ENCODE assay signal across 8 cellular contexts in the genomic region with DNA sequence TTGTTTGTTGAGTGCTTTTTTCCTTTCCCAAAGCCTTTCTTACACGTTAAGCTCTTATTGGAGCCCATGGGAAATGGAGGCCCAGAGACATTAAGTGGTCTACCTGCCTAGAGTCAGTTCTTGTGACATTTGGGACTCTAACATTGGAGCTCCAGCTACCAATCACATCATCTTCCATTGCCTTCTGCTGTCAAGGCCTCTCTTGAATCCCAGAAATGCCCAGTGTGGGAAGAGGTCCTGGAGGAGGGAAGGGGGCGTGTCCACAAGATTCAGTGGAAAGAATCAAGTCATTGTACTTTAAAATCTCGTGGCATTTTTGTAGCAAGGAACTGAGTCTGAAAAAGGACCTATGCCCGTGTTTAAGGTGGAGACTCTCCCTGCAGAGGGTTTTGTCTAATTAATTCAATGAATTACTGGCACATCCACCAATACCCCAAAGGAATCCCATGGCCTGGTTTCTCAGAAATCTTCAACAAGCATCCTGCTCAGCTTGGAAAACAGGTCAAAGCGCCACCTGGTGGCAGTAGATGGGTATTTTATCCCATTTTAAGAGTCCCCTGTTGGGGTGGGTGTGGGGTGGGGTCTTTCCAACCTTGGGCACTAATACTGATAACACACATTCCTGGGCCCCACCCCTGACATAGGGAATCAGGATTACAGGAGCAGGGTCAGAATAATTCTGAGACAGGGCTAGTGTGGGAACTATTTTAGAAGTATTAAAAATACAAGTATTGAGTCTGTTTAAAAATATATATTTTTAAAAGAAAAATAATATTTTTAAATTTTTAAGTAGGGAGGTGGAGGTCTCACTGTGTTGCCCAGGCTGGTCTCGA. TPM values are rescaled to one million over a fixed set of nuclear protein-coding genes. Genes with fewer than 3 reads are reported as not detected.
DNase-seq lines count a peak whose midpoint lies in the region; ATAC-seq and TF ChIP-seq lines count a peak whose summit lies in the region.

No MANE protein-coding gene starts in this region.

- DNase-seq in DMS53 treated with DMSO at 0.1 percent for 48 hours (lab: John Stamatoyannopoulos, UW; ENCODE audit: unreplicated experiment) (peak; percentile 48), T-cell (peak; percentile 9 to 62 (median 45)), hepatocyte (ENCODE audit: low spot score) (peak; percentile 79), smooth muscle cell (lab: John Stamatoyannopoulos, UW; ENCODE audit: unreplicated experiment) (no peak), NCI-H187 treated with DMSO at 0.1 percent for 48 hours (lab: John Stamatoyannopoulos, UW) (no peak)
- DNase-seq in Jurkat, Clone E6-1 (ENCODE audit: low read depth, low spot score): peak; percentile 48

- H3K4me1 Mint-ChIP-seq in T-cell: peaks cover 0 to 6% (median 2%) of the 10 kb centered on the region in 3 donors

- H3K79me2 ChIP-seq in hepatocyte: no peaks in the 10 kb centered on the region
- H3K79me2 ChIP-seq in smooth muscle cell (ENCODE audit: low read depth): no peaks in the 10 kb centered on the region

- ATAC-seq in T-cell (replicated peaks in 1 of 4) (peak in 3 of 4 experiments; percentile 39 to 44 (median 42)), HG03521 (IDR thresholded peaks at IDR 0.05; ENCODE audit: unreplicated experiment) (no peak)

- no peaks in the 10 kb centered on the region for H3K9me2 ChIP-seq in hepatocyte (replicated peaks; ENCODE audit: insufficient read depth)

- H3K9ac ChIP-seq in smooth muscle cell (ENCODE audit: low read depth): no peak overlapping the region

- H3K9me3 ChIP-seq in hepatocyte (ENCODE audit: low read depth) (no peaks in the 10 kb centered on the region), smooth muscle cell (replicated peaks; ENCODE audit: low read depth) (no peaks in the 10 kb centered on the region)

- H3K4me3 ChIP-seq in Jurkat, Clone E6-1 (ENCODE audit: low read length): no peak overlapping the region
- no peak overlapping the region for H3K4me3 ChIP-seq in hepatocyte
- no peak overlapping the region for H3K4me3 ChIP-seq in smooth muscle cell

- H3K36me3 ChIP-seq in hepatocyte (replicated peaks; ENCODE audit: insufficient read depth, low read depth) (no peaks in the 10 kb centered on the region), smooth muscle cell (ENCODE audit: low read depth) (peaks cover 6% of the 10 kb centered on the region)

- H3K4me1 ChIP-seq in hepatocyte (ENCODE audit: insufficient read depth) (no peaks in the 10 kb centered on the region), smooth muscle cell (ENCODE audit: low read depth) (no peaks in the 10 kb centered on the region)

- peak overlapping the region; percentile 82 for H3K27ac ChIP-seq in angular gyrus (ENCODE audit: low read depth, low read length)
- H3K27ac ChIP-seq in hepatocyte: no peak overlapping the region
- H3K27ac ChIP-seq in smooth muscle cell (ENCODE audit: low read depth): no peak overlapping the region

- CTCF ChIA-PET in T-cell (lab: Charles Lee): interaction anchor here (0.6 to 6.2 kb wide), 12 partner anchors 13 to 235 kb away, joined by 3 to 76 read pairs (median 3); no protein-coding TSS in a partner anchor

- POLR2A ChIA-PET in T-cell (lab: Charles Lee): interaction anchor here in 1 of 2 donors (0.6 kb wide), 1 partner anchor 249 kb away, joined by 3 read pairs; no protein-coding TSS in a partner anchor

- 55% methylated on average over 6 of the region's 6 CpGs for WGBS in hepatocyte (ENCODE audit: low lambda C conversion rate, missing lambda C conversion rate)
- 53% methylated on average over 6 of the region's 6 CpGs for WGBS in smooth muscle cell (ENCODE audit: low lambda C conversion rate)

- no peaks in the 10 kb centered on the region for H3F3A ChIP-seq in smooth muscle cell (ENCODE audit: low read depth)

- H3K27me3 ChIP-seq in hepatocyte (no peaks in the 10 kb centered on the region), smooth muscle cell (ENCODE audit: low read depth) (no peaks in the 10 kb centered on the region)

- H4K20me1 ChIP-seq in hepatocyte (ENCODE audit: insufficient read depth, poor library complexity, severe bottlenecking) (peaks cover 4% of the 10 kb centered on the region), smooth muscle cell (ENCODE audit: low read depth) (peaks cover 15% of the 10 kb centered on the region)

- H3K36me3 Mint-ChIP-seq in T-cell: no peaks in the 10 kb centered on the region

- no peak overlapping the region for H3K4me3 Mint-ChIP-seq in T-cell

- H3K27me3 Mint-ChIP-seq in T-cell: no peaks in the 10 kb centered on the region

- H2AFZ ChIP-seq in hepatocyte: no peak overlapping the region
- H2AFZ ChIP-seq in smooth muscle cell (ENCODE audit: low read depth): no peak overlapping the region

- no peaks in the 10 kb centered on the region for H3K9me3 Mint-ChIP-seq in T-cell

- no peak overlapping the region for H3K27ac Mint-ChIP-seq in T-cell

- H3K4me2 ChIP-seq in hepatocyte: no peak overlapping the region
- no peak overlapping the region for H3K4me2 ChIP-seq in smooth muscle cell

- TF ChIP-seq CTCF in hepatocyte (IDR thresholded peaks at IDR 0.05; ENCODE audit: poor library complexity) (peak; percentile 92), smooth muscle cell (IDR thresholded peaks at IDR 0.05; ENCODE audit: borderline replicate concordance, insufficient read depth, poor library complexity, severe bottlenecking) (peak; percentile 89)

RNA-seq across cellular contexts. Expression of gene GPT2, which starts 24.6 kb away (rescaled TPM):
- polyA plus RNA-seq in Jurkat, Clone E6-1 (2012; ENCODE audit: insufficient read depth, insufficient read length): 20.6 TPM
- 1 to 10 TPM in 3 of 5 donors, under 1 TPM in 2; 0.40 to 4.7 (median 2.1) TPM for total RNA-seq in T-cell
- 37.4 and 41.0 TPM in 2 replicates for total RNA-seq in hepatocyte
- polyA plus RNA-seq in hepatocyte: 38.9 and 51.3 TPM in 2 replicates
- 16.9 and 21.4 TPM in 2 replicates for total RNA-seq in smooth muscle cell
- polyA plus RNA-seq in smooth muscle cell: 26.9 and 29.3 TPM in 2 replicates

Comparison
In these comparisons a context has a peak if more than half of its experiments do, and no peak if none do; other contexts are left out.
1. DNase-seq: peak in DMS53 treated with DMSO at 0.1 percent for 48 hours (single experiment), Jurkat, Clone E6-1 (single experiment), T-cell (34 of 34) and hepatocyte (single experiment); none in smooth muscle cell (single experiment) and NCI-H187 treated with DMSO at 0.1 percent for 48 hours (single experiment).